In genomic region chr21:43375006-43375826, GRCh38 we compare ENCODE assay signal across 1 cellular context.
TF ChIP-seq lines count a peak whose summit lies in the region.

No MANE protein-coding gene starts in this region.

TF ChIP-seq in HepG2, 621 proteins besides CTCF, POLR2A, EP300 and RAD21:
- TF ChIP-seq ARID4A (CRISPR knock-in tag; IDR thresholded peaks at IDR 0.05; ENCODE audit: borderline replicate concordance) (0 out of 2 replicates have a peak, but pooled peaks have one; percentile 12), CBX2 (IDR thresholded peaks at IDR 0.05; ENCODE audit: low read depth, low read length) (no peak), CBX2 (CRISPR knock-in tag; IDR thresholded peaks at IDR 0.05; ENCODE audit: low read depth) (no peak), TEF (CRISPR knock-in tag; IDR thresholded peaks at IDR 0.05) (no peak), ZNF609 (CRISPR knock-in tag; IDR thresholded peaks at IDR 0.05; ENCODE audit: borderline replicate concordance) (no peak)
